ENCODE assay signal across 20 cellular contexts in the genomic region with DNA sequence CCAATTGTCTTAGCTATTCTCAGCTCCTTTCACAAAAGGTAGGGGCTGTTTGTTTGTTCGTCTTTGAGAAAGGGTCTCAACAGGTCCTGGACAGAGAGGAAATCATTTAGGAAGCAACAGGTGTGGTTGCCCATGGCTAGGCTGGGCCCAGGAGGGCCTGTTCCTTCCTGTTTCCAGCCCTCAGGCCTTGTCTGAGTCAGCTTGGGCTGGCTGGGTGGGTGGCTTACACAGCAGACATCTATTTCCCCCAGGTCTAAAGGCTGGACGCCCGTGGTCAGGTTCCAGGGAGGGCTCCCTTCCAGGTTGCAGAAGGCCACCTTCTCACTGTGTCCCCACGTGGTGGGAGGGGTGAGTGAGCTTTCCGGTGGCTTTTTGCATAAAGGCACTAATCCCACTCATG.
"Had no signal": no experiment of that assay in that cellular context is flagged by ENCODE, and none has a peak within 500 bp of the region (broad histone marks: within the 10 kb centered on the region; RNA-seq: fewer than 3 reads in every experiment).

No MANE protein-coding gene starts in this region.

- ATAC-seq: body of pancreas; left lung; natural killer cell; stimulated activated naive B cell treated with anti-CD40 and anti-IgM and Interleukin-4, amounts not matched to agents 10 μg/mL and 1 μg/mL and 100 μg/mL, for 72 hours had no signal

- H3K4me1 ChIP-seq: left lung, sigmoid colon, testis, vagina had no signal

- H3K9me3 ChIP-seq: body of pancreas, left lung, sigmoid colon, testis, vagina had no signal

- H3K27me3 ChIP-seq: body of pancreas, sigmoid colon, testis, vagina had no signal

- H3K4me3 ChIP-seq: body of pancreas, left lung, lung, sigmoid colon, testis, vagina had no signal

- H3K27ac ChIP-seq: body of pancreas, left lung, sigmoid colon, testis, vagina had no signal

- H3K36me3 ChIP-seq: left lung, sigmoid colon, vagina had no signal

- DNase-seq: activated CD4-positive, alpha-beta memory T cell treated with anti-CD3 and anti-CD28 coated beads for 36 hours; activated CD4-positive, alpha-beta T cell treated with anti-CD3 and anti-CD28 coated beads for 48 hours; activated gamma-delta T cell; anterior cingulate cortex; body of pancreas; caudate nucleus; dermis blood vessel endothelial cell; effector CD8-positive, alpha-beta T cell; foreskin fibroblast; kidney glomerular epithelial cell; left lung; natural killer cell; sigmoid colon; stimulated activated CD4-positive, alpha-beta T cell treated with anti-CD3 and anti-CD28 coated beads, Interleukin-2, amount 100 ng/mL, for 48 hours; stimulated activated CD8-positive, alpha-beta memory T cell treated with anti-CD3 and anti-CD28 coated beads, Interleukin-4, amount 100 ng/mL, for 48 hours; stimulated activated naive B cell treated with anti-CD40 and anti-IgM and Interleukin-4, amounts not matched to agents 10 μg/mL and 1 μg/mL and 100 μg/mL, for 72 hours; T-helper 2 cell; testis had no signal
